In the genomic region with DNA sequence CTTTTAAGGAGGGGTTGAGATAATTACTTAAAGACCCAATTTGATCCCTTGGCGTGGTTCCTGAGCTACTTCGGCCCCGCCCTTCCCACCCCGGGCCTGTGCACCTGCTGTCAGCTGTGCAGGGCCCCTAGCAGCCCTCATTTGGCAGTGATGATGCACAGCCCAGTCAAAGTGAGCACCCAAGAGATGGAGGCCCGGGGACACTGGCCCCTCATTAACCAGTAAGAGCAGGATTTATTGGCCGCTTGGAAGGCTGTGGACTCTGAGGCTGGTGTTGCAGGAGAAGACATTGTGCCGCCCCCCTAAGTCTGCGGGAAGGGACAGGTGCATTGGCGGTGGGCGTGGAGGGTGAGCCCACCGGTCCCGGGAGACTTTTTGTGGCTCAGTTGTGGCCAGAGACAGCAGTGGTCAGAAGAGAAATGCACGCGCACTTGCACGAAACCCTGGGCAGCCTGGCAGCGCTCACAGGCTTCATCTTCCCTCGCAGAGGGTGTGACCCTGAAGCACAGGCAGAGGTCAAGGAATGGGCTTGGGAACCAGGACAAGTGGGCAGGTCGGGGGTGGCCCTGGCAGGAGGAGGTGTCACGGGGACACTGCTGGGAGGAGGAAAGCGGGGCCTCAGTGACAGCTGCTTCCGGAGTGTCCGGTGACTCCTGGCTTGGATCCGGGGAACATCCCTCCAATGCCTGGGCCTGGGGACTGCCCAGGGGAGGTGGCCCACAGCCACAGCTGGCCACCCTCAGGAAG, we compare ENCODE assay signal across 14 cellular contexts.
A peak's percentile ranks its signal among the peaks of the same experiment; 100 is the strongest.
DNase-seq lines count a peak whose midpoint lies in the region; ATAC-seq and TF ChIP-seq lines count a peak whose summit lies in the region.
"Had no signal": no experiment of that assay in that cellular context is flagged by ENCODE, and none has a peak within 500 bp of the region (broad histone marks: within the 10 kb centered on the region; RNA-seq: fewer than 3 reads in every experiment).

No MANE protein-coding gene starts in this region.

- ATAC-seq in GM21526 (IDR thresholded peaks at IDR 0.05; ENCODE audit: low FRiP score, unreplicated experiment) = no peak

- H2BK120ac ChIP-seq in neuronal stem cell (ENCODE audit: low read depth, low read length) = no peak overlapping the region

- H2BK5ac ChIP-seq in neuronal stem cell (ENCODE audit: low read length) = peak overlapping the region; percentile 39

- peak; percentile 79 for DNase-seq in NCI-H1105 (lab: John Stamatoyannopoulos, UW)
- no peak for DNase-seq in NCI-H1105 treated with DMSO at 0.1 percent for 48 hours (lab: John Stamatoyannopoulos, UW)
- DNase-seq in D341Med (ENCODE audit: low spot score) = peak; percentile 60
- DNase-seq in adrenal gland = peak in 4 of 7 donors; percentile 46 to 68 (median 57)
- no peak for DNase-seq in neuronal stem cell (ENCODE audit: low spot score)
- no peak for DNase-seq in NK-92 (lab: John Stamatoyannopoulos, UW; ENCODE audit: unreplicated experiment)
- no peak for DNase-seq in lower leg skin (ENCODE audit: low spot score in 2 of 2)
- DNase-seq: Caco-2, DND-41, GF-D8, KG1, NCI-H774, Right ventricle myocardium superior had no signal

- H3K4me3 ChIP-seq in adrenal gland (no peak overlapping the region), neuronal stem cell (ENCODE audit: low read length in 2 of 2) (no peak overlapping the region), lower leg skin (ENCODE audit: low read depth, poor library complexity, severe bottlenecking) (no peak overlapping the region)

- H3K9me3 ChIP-seq in adrenal gland (replicated peaks in 1 of 3) (peaks cover 0 to 7% (median 0%) of the 10 kb centered on the region in 3 donors), neuronal stem cell (replicated peaks in 1 of 2; ENCODE audit: control insufficient read depth in 2 of 2, insufficient read depth in 1 of 2, low read depth in 1 of 2, low read length in 2 of 2) (peaks cover 6 to 11% of the 10 kb centered on the region in 2 donors)

- no peaks in the 10 kb centered on the region for H3K36me3 ChIP-seq in adrenal gland (replicated peaks in 1 of 2)
- H3K36me3 ChIP-seq in neuronal stem cell (replicated peaks in 1 of 2; ENCODE audit: control insufficient read depth in 2 of 2, insufficient read depth in 2 of 2, low read length in 2 of 2) = no peaks in the 10 kb centered on the region

- TF ChIP-seq CTCF in adrenal gland (IDR thresholded peaks at IDR 0.05) = no peak
- no peak for TF ChIP-seq CTCF in lower leg skin (IDR thresholded peaks at IDR 0.05)

- H2BK12ac ChIP-seq in neuronal stem cell (ENCODE audit: low read length) = no peak overlapping the region

- H3K27ac ChIP-seq in adrenal gland (no peak overlapping the region), neuronal stem cell (replicated peaks; ENCODE audit: low read length) (no peak overlapping the region)

- no peaks in the 10 kb centered on the region for H3K79me1 ChIP-seq in neuronal stem cell (ENCODE audit: low read depth, low read length)

- no peak overlapping the region for H3K4me2 ChIP-seq in neuronal stem cell (ENCODE audit: insufficient read depth, low read length, poor library complexity, severe bottlenecking)

- H3K4me1 ChIP-seq in adrenal gland (replicated peaks in 1 of 2) = peaks cover 0 to 12% of the 10 kb centered on the region in 2 donors
- no peaks in the 10 kb centered on the region for H3K4me1 ChIP-seq in neuronal stem cell (ENCODE audit: control insufficient read depth in 2 of 2, insufficient read depth in 1 of 2, low read depth in 1 of 2, low read length in 2 of 2)
- H3K4me1 ChIP-seq: Caco-2 had no signal

- peak overlapping the region; percentile 53 for H3K4ac ChIP-seq in neuronal stem cell (ENCODE audit: low read length)

- H3K27me3 ChIP-seq in adrenal gland (no peaks in the 10 kb centered on the region), neuronal stem cell (ENCODE audit: control insufficient read depth in 3 of 3, insufficient read depth in 3 of 3, low read depth in 1 of 3, low read length in 3 of 3) (peaks cover 0 to 3% (median 0%) of the 10 kb centered on the region in 3 experiments)

- 70 to 79% (median 74%) methylated on average over 20 to 23 of the region's 23 CpGs for WGBS in adrenal gland, 4 donors
- WGBS in neuronal stem cell (ENCODE audit: extremely low coverage in 2 of 2, insufficient read length in 2 of 2, insufficient replicate concordance in 1 of 2), 2 donors = no CpG with 5 or more reads among the region's 23 CpGs
- 70 to 74% methylated on average over 22 of the region's 23 CpGs for WGBS in lower leg skin, 2 donors

- peak overlapping the region; percentile 33 for H3K18ac ChIP-seq in neuronal stem cell (ENCODE audit: low read length)

- peak overlapping the region; percentile 90 for H2AK5ac ChIP-seq in neuronal stem cell (ENCODE audit: low read depth, low read length)

- TF ChIP-seq POLR2A in adrenal gland (IDR thresholded peaks at IDR 0.05) (no peak), lower leg skin (IDR thresholded peaks at IDR 0.05) (no peak)

- H2AFZ ChIP-seq in neuronal stem cell (ENCODE audit: low read length) = no peak overlapping the region

- no peak overlapping the region for H4K8ac ChIP-seq in neuronal stem cell (ENCODE audit: low read depth, low read length)

- no peak overlapping the region for H4K91ac ChIP-seq in neuronal stem cell (ENCODE audit: low read depth, low read length, poor library complexity)

- H2BK15ac ChIP-seq in neuronal stem cell (ENCODE audit: low read length) = peak overlapping the region; percentile 6

- intact Hi-C loops in adrenal gland (cut with DNase I) (no loop called here), lower leg skin (cut with DNase I; ENCODE audit: low total_unique reads) (loop anchor here (10.0 kb wide), 1 partner anchor 77 kb away; no protein-coding TSS in a partner anchor)

- H3K9ac ChIP-seq in neuronal stem cell (ENCODE audit: low read depth, low read length, poor library complexity) = no peak overlapping the region

- H3K23ac ChIP-seq in neuronal stem cell (ENCODE audit: low read depth, low read length, poor library complexity) = peak overlapping the region; percentile 31

- peak overlapping the region; percentile 56 for H3K14ac ChIP-seq in neuronal stem cell (ENCODE audit: low read length)

Comparison
In these comparisons a context has a peak if more than half of its experiments do, and no peak if none do; other contexts are left out.
1. DNase-seq: peak in NCI-H1105 (single experiment), D341Med (single experiment) and adrenal gland (4 of 7); none in NCI-H1105 treated with DMSO at 0.1 percent for 48 hours (single experiment), neuronal stem cell (single experiment), NK-92 (single experiment) and lower leg skin (0 of 2).